In genomic region chr3:34292605-34293300, GRCh38 we compare ENCODE assay signal across 21 cellular contexts.
"Had no signal": no experiment of that assay in that cellular context is flagged by ENCODE, and none has a peak within 500 bp of the region (broad histone marks: within the 10 kb centered on the region; RNA-seq: fewer than 3 reads in every experiment).

No MANE protein-coding gene starts in this region.

- H3K4me2 ChIP-seq: PC-9 had no signal

- H3K4me3 ChIP-seq: coronary artery, PC-9 had no signal

- ATAC-seq: activated CD4-positive, CD25-positive, alpha-beta regulatory T cell treated with anti-CD3 and anti-CD28 coated beads, Interleukin-2, amount 50 U/mL, for 24 hours; activated CD8-positive, alpha-beta T cell treated with anti-CD3 and anti-CD28 coated beads, Interleukin-2, amount 10 ng/mL, durations not matched to agents 7 days and 5 days had no signal

- FAIRE-seq: bronchial epithelial cell had no signal

- H3K27ac ChIP-seq: coronary artery, PC-9 had no signal

- DNase-seq: activated CD4-positive, alpha-beta T cell treated with anti-CD3 and anti-CD28 coated beads for 4 hours; activated CD4-positive, alpha-beta T cell treated with anti-CD3 and anti-CD28 coated beads, Interleukin-2, amount 50 U/mL, for 4 hours; activated CD8-positive, alpha-beta memory T cell treated with anti-CD3 and anti-CD28 coated beads, Interleukin-2, amount 50 U/mL, for 48 hours; activated CD8-positive, alpha-beta T cell treated with anti-CD3 and anti-CD28 coated beads, Interleukin-2, amount 10 ng/mL, durations not matched to agents 7 days and 5 days; activated naive CD4-positive, alpha-beta T cell treated with anti-CD3 and anti-CD28 coated beads, Interleukin-2, amount 50 U/mL, for 16 hours; activated naive CD8-positive, alpha-beta T cell treated with anti-CD3 and anti-CD28 coated beads, Interleukin-2, amount 10 ng/mL, durations not matched to agents 7 days and 5 days; activated T-cell treated with anti-CD3 and anti-CD28 coated beads, Interleukin-2, amount 50 U/mL, for 1 hour; aorta; central memory CD4-positive, alpha-beta T cell; Kasumi-1; KBM-7; NCI-H1048; NCI-H1694; NCI-H2029; NCI-H2107; NCI-H524; PC-9; SIG-M5 had no signal

- H2AFZ ChIP-seq: PC-9 had no signal
